ENCODE assay signal across 1 cellular context in the genomic region with DNA sequence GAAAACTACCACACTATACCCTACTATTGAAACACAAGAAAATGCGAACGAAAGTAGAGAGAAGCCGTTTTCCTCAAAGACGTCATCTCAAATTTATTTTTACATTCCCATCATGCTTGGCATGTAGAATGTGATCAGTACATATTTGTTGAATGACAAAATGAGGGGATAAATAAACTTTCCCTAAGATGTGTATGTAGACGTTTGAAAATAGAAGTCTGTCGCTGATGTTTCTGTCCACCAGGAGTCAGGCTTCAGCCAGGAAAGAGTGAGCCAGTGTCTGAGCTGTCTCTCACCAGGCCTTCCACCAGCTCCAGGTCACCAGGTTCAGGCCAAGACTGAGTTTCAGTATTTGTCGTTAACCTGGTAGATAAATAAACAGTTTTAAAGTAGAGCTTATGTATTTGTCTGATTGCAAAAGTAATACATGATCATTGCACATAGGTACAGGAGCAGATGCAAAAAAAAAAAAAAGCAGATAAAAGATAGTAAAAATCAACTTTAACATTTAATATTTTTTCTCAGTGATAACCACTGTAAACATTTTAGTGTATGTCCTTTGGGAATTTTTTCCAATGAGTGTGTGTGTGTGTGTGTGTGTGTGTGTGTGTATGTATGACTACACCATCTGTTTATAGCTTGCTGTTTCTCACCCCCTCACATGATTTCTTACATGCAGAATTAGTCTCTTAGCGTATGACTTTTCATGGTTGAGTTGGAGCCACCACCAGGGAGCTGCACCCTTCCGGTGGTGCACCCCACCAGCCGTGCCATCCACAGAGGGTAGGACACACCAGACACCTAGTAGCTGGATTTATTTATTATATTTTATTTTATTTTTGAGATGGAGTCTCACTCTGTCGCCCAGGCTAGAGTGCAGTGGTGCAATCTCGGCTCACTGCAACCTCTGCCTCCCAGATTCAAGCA.
TF ChIP-seq lines count a peak whose summit lies in the region.

No MANE protein-coding gene starts in this region.

TF ChIP-seq in K562, 482 proteins besides CTCF, POLR2A, EP300 and RAD21 (continues in another document):
- TF ChIP-seq CREB1 (IDR thresholded peaks at IDR 0.05) = no peak
- TF ChIP-seq CREB1 (CRISPR knock-in tag; IDR thresholded peaks at IDR 0.05) = 0 out of 2 replicates have a peak, but pooled peaks have one; percentile 26
- TF ChIP-seq SMARCB1 (IDR thresholded peaks at IDR 0.05; ENCODE audit: insufficient read length, low read depth) = no peak
- peak; percentile 82 for TF ChIP-seq PKNOX1 (IDR thresholded peaks at IDR 0.05)
- peak; percentile 38; the same call in 1 of the 2 replicates for TF ChIP-seq ATF7 (IDR thresholded peaks at IDR 0.05)
- no peak for TF ChIP-seq FUS (optimal IDR thresholded peaks at IDR 0.05; ENCODE audit: low read depth, low read length)
- TF ChIP-seq NFATC3 (IDR thresholded peaks at IDR 0.05) = 0 out of 2 replicates have a peak, but pooled peaks have one; percentile 6
- TF ChIP-seq STAG1 (CRISPR knock-in tag; IDR thresholded peaks at IDR 0.05; ENCODE audit: borderline replicate concordance) = peak; percentile 72; the same call in 1 of the 2 replicates
- TF ChIP-seq UBTF (IDR thresholded peaks at IDR 0.05; ENCODE audit: borderline replicate concordance in 1 of 2, low read depth in 2 of 2, low read length in 2 of 2) = 0 out of 4 replicates have a peak, but pooled peaks of 1 of the 2 experiments have one; percentile 37
- TF ChIP-seq KLF16 (IDR thresholded peaks at IDR 0.05) = 0 out of 2 replicates have a peak, but pooled peaks have one; percentile 29
- TF ChIP-seq ESRRA (IDR thresholded peaks at IDR 0.05; ENCODE audit: borderline replicate concordance, low read depth) = 0 out of 2 replicates have a peak, but pooled peaks have one; percentile 35
- TF ChIP-seq CHD7 (IDR thresholded peaks at IDR 0.05; ENCODE audit: low read depth, low read length) = no peak
- TF ChIP-seq MEIS2 (IDR thresholded peaks at IDR 0.05; ENCODE audit: partially characterized antibody) = peak; percentile 77
- 0 out of 2 replicates have a peak, but pooled peaks have one; percentile 27 for TF ChIP-seq ZFX (CRISPR knock-in tag; IDR thresholded peaks at IDR 0.05)
- 0 out of 2 replicates have a peak, but pooled peaks have one; percentile 35 for TF ChIP-seq CREM (IDR thresholded peaks at IDR 0.05; ENCODE audit: low read depth)
- TF ChIP-seq SMC3 (conservative IDR thresholded peaks at IDR 0.05; ENCODE audit: insufficient read depth, low read depth, low read length) = peak; percentile 95
- TF ChIP-seq, protein P1, sequence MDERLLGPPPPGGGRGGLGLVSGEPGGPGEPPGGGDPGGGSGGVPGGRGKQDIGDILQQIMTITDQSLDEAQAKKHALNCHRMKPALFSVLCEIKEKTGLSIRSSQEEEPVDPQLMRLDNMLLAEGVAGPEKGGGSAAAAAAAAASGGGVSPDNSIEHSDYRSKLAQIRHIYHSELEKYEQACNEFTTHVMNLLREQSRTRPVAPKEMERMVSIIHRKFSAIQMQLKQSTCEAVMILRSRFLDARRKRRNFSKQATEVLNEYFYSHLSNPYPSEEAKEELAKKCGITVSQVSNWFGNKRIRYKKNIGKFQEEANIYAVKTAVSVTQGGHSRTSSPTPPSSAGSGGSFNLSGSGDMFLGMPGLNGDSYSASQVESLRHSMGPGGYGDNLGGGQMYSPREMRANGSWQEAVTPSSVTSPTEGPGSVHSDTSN (CRISPR knock-in tag; IDR thresholded peaks at IDR 0.05; ENCODE audit: low read depth) = no peak
- TF ChIP-seq, protein P1 (tag; conservative IDR thresholded peaks at IDR 0.05; ENCODE audit: low read depth) = peak; percentile 71
- TF ChIP-seq JUND (IDR thresholded peaks at IDR 0.05; ENCODE audit: borderline replicate concordance, low read depth, low read length) = peak; percentile 42; the same call in 1 of the 2 replicates
- peak; percentile 53; the same call in 2 of the 3 replicates for TF ChIP-seq JUND (tag; IDR thresholded peaks at IDR 0.05; ENCODE audit: borderline replicate concordance, low read depth, low read length)
- TF ChIP-seq NR2C2 (CRISPR knock-in tag; IDR thresholded peaks at IDR 0.05) = no peak
- TF ChIP-seq NR2C2 (tag; IDR thresholded peaks at IDR 0.05) = peak; percentile 67
- TF ChIP-seq MAFG (tag; conservative IDR thresholded peaks at IDR 0.05) = no peak
- TF ChIP-seq FOSL1 (tag; conservative IDR thresholded peaks at IDR 0.05) = 0 out of 2 replicates have a peak, but pooled peaks have one; percentile 29
- peak; percentile 76 for TF ChIP-seq CC2D1A (IDR thresholded peaks at IDR 0.05)
- 0 out of 2 replicates have a peak, but pooled peaks have one; percentile 35 for TF ChIP-seq E2F5 (CRISPR knock-in tag; IDR thresholded peaks at IDR 0.05)
- TF ChIP-seq HMBOX1 (IDR thresholded peaks at IDR 0.05) = peak; percentile 92
- no peak for TF ChIP-seq GTF2F1 (IDR thresholded peaks at IDR 0.05; ENCODE audit: low read depth, low read length)
- TF ChIP-seq MYNN (IDR thresholded peaks at IDR 0.05) = 0 out of 2 replicates have a peak, but pooled peaks have one; percentile 47
- no peak for TF ChIP-seq MYNN (CRISPR knock-in tag; IDR thresholded peaks at IDR 0.05)
- TF ChIP-seq, protein P2, sequence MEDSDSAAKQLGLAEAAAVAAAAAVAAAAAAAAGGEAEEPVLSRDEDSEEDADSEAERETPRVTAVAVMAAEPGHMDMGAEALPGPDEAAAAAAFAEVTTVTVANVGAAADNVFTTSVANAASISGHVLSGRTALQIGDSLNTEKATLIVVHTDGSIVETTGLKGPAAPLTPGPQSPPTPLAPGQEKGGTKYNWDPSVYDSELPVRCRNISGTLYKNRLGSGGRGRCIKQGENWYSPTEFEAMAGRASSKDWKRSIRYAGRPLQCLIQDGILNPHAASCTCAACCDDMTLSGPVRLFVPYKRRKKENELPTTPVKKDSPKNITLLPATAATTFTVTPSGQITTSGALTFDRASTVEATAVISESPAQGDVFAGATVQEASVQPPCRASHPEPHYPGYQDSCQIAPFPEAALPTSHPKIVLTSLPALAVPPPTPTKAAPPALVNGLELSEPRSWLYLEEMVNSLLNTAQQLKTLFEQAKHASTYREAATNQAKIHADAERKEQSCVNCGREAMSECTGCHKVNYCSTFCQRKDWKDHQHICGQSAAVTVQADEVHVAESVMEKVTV (CRISPR knock-in tag; IDR thresholded peaks at IDR 0.05) = peak; percentile 93
- TF ChIP-seq ARID2 (IDR thresholded peaks at IDR 0.05) = peak; percentile 96
